In the genomic region with DNA sequence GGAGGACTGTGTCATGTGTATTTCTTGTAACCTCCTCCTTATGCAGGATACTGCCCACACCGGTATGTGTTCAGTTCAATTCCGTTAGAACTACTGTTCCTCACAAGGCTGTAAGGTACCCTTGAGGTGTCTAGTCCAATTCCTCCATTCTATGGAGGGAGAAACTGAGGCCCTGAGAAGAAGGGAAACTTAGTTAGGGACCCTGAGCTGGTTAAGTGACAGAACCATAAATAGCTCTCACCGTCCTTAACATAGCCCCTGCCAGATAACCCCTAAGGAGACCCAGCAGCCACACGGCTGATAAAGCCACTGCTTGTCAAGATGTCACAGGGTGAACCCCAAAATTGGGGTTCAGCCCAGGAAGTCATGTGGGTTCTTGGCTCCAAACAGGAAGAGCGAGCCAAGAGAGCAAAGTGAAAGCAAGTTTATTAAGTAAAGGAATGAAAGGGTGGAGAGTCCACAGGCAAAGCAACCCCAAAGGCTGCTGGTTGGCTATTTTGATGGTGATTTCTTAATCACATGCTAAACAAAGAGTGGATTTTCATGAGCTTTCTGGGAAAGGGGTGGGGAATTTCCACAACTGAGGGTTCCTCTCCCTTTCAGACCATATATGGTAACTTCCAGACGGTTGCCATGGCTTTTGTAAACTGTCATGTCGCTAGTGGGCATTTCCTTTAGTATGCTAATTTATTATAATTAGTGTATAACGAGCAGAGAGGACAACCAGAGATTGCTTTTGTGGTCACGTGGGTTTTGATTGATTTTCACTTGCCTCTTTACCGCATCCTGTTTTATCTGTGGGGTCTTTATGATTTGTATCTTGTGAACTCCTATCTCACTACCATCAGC, we compare ENCODE assay signal across 8 cellular contexts.
DNase-seq lines count a peak whose midpoint lies in the region; ATAC-seq and TF ChIP-seq lines count a peak whose summit lies in the region.

No MANE protein-coding gene starts in this region.

- DNase-seq in AG04449 (ENCODE audit: low read depth, low spot score) (peak; percentile 58), mesothelial cell of epicardium (ENCODE audit: low spot score in 2 of 2, unreplicated experiment in 2 of 2) (no peak), NCI-H774 (lab: John Stamatoyannopoulos, UW) (no peak)
- DNase-seq in activated CD4-positive, alpha-beta T cell treated with anti-CD3 and anti-CD28 coated beads, Interleukin-2, amount 10 ng/mL, durations not matched to agents 24 days and 14 days = peak; percentile 90
- peak; percentile 43 to 69 (median 48) for DNase-seq in effector memory CD4-positive, alpha-beta T cell

- no peaks in the 10 kb centered on the region for H3K9me3 Mint-ChIP-seq in activated CD4-positive, alpha-beta T cell treated with anti-CD3 and anti-CD28 coated beads, Interleukin-2, amount 10 ng/mL, durations not matched to agents 24 days and 14 days
- H3K9me3 Mint-ChIP-seq in mesothelial cell of epicardium = no peaks in the 10 kb centered on the region
- no peaks in the 10 kb centered on the region for H3K9me3 Mint-ChIP-seq in stimulated activated memory B cell treated with anti-CD40 and anti-IgM and Interleukin-4, amounts not matched to agents 10 μg/mL and 1 μg/mL and 100 μg/mL, for 72 hours

- H3K36me3 Mint-ChIP-seq in activated CD4-positive, alpha-beta T cell treated with anti-CD3 and anti-CD28 coated beads, Interleukin-2, amount 10 ng/mL, durations not matched to agents 24 days and 14 days (ENCODE audit: low read depth) = no peaks in the 10 kb centered on the region
- H3K36me3 Mint-ChIP-seq in mesothelial cell of epicardium = no peaks in the 10 kb centered on the region
- H3K36me3 Mint-ChIP-seq in stimulated activated memory B cell treated with anti-CD40 and anti-IgM and Interleukin-4, amounts not matched to agents 10 μg/mL and 1 μg/mL and 100 μg/mL, for 72 hours = no peaks in the 10 kb centered on the region

- H3K4me1 Mint-ChIP-seq in activated CD4-positive, alpha-beta T cell treated with anti-CD3 and anti-CD28 coated beads, Interleukin-2, amount 10 ng/mL, durations not matched to agents 24 days and 14 days = peaks cover 21% of the 10 kb centered on the region
- H3K4me1 Mint-ChIP-seq in mesothelial cell of epicardium = peaks cover 16% of the 10 kb centered on the region
- H3K4me1 Mint-ChIP-seq in stimulated activated memory B cell treated with anti-CD40 and anti-IgM and Interleukin-4, amounts not matched to agents 10 μg/mL and 1 μg/mL and 100 μg/mL, for 72 hours = peaks cover 40% of the 10 kb centered on the region

- TF ChIP-seq POLR2A in GM19099 (IDR thresholded peaks at IDR 0.05; ENCODE audit: extremely low read depth, insufficient read length, low read depth) = peak; percentile 47

- no peaks in the 10 kb centered on the region for H3K36me3 ChIP-seq in effector memory CD4-positive, alpha-beta T cell (ENCODE audit: control insufficient read depth, insufficient read depth, low read length)

- no peaks in the 10 kb centered on the region for H3K27me3 Mint-ChIP-seq in activated CD4-positive, alpha-beta T cell treated with anti-CD3 and anti-CD28 coated beads, Interleukin-2, amount 10 ng/mL, durations not matched to agents 24 days and 14 days
- H3K27me3 Mint-ChIP-seq in mesothelial cell of epicardium (ENCODE audit: low read depth) = no peaks in the 10 kb centered on the region
- no peaks in the 10 kb centered on the region for H3K27me3 Mint-ChIP-seq in stimulated activated memory B cell treated with anti-CD40 and anti-IgM and Interleukin-4, amounts not matched to agents 10 μg/mL and 1 μg/mL and 100 μg/mL, for 72 hours

- intact Hi-C loops in activated CD4-positive, alpha-beta T cell treated with anti-CD3 and anti-CD28 coated beads, Interleukin-2, amount 10 ng/mL, durations not matched to agents 24 days and 14 days (cut with micrococcal nuclease) = loop anchor here (2.0 to 5.0 kb wide), 3 partner anchors 83 to 179 kb away; partner anchors contain the start of genes CLHC1, RPS27A and RTN4

- TF ChIP-seq CTCF in AG04449 (IDR thresholded peaks at IDR 0.05; ENCODE audit: insufficient read depth, low read length, missing control alignments) = no peak
- TF ChIP-seq CTCF in mesothelial cell of epicardium (IDR thresholded peaks at IDR 0.05; ENCODE audit: unreplicated experiment) = no peak

- peak overlapping the region; percentile 79 for H3K4me3 Mint-ChIP-seq in activated CD4-positive, alpha-beta T cell treated with anti-CD3 and anti-CD28 coated beads, Interleukin-2, amount 10 ng/mL, durations not matched to agents 24 days and 14 days
- no peak overlapping the region for H3K4me3 Mint-ChIP-seq in mesothelial cell of epicardium
- H3K4me3 Mint-ChIP-seq in stimulated activated memory B cell treated with anti-CD40 and anti-IgM and Interleukin-4, amounts not matched to agents 10 μg/mL and 1 μg/mL and 100 μg/mL, for 72 hours = peak overlapping the region; percentile 92

- POLR2A ChIA-PET in AG04449 (lab: Yijun Ruan, JAX) = no interaction called here

- CTCF ChIA-PET in AG04449 (lab: Yijun Ruan, JAX) = interaction anchor here (1.1 to 1.5 kb wide), 2 partner anchors 10 to 14 kb away, joined by 3 to 9 read pairs; no protein-coding TSS in a partner anchor

- H3K4me1 ChIP-seq in effector memory CD4-positive, alpha-beta T cell (ENCODE audit: control insufficient read depth, insufficient read depth, low read length, poor library complexity, severe bottlenecking) = peaks cover 13% of the 10 kb centered on the region

- peak; percentile 95 for ATAC-seq in HG03354 (IDR thresholded peaks at IDR 0.05; ENCODE audit: poor library complexity, severe bottlenecking, unreplicated experiment)
- peak; percentile 89 for ATAC-seq in stimulated activated memory B cell treated with anti-CD40 and anti-IgM and Interleukin-4, amounts not matched to agents 10 μg/mL and 1 μg/mL and 100 μg/mL, for 72 hours

- H3K27ac ChIP-seq in effector memory CD4-positive, alpha-beta T cell (ENCODE audit: insufficient read depth, low read length, poor library complexity, severe bottlenecking) = peak overlapping the region; percentile 83

- no peak overlapping the region for H3K4me3 ChIP-seq in AG04449 (ENCODE audit: low read depth, low read length)
- peak overlapping the region; percentile 51 for H3K4me3 ChIP-seq in effector memory CD4-positive, alpha-beta T cell (ENCODE audit: insufficient read depth, low read depth, low read length, poor library complexity, severe bottlenecking)

- H3K27me3 ChIP-seq in effector memory CD4-positive, alpha-beta T cell (replicated peaks; ENCODE audit: control insufficient read depth, insufficient read depth, low read length, poor library complexity, severe bottlenecking) = no peaks in the 10 kb centered on the region

- peak overlapping the region; percentile 91 for H3K27ac Mint-ChIP-seq in activated CD4-positive, alpha-beta T cell treated with anti-CD3 and anti-CD28 coated beads, Interleukin-2, amount 10 ng/mL, durations not matched to agents 24 days and 14 days
- peak overlapping the region; percentile 51 for H3K27ac Mint-ChIP-seq in mesothelial cell of epicardium
- peak overlapping the region; percentile 94 for H3K27ac Mint-ChIP-seq in stimulated activated memory B cell treated with anti-CD40 and anti-IgM and Interleukin-4, amounts not matched to agents 10 μg/mL and 1 μg/mL and 100 μg/mL, for 72 hours

- H3K9me3 ChIP-seq in effector memory CD4-positive, alpha-beta T cell (ENCODE audit: control insufficient read depth, low read length) = no peaks in the 10 kb centered on the region

Comparison
In these comparisons a context has a peak if more than half of its experiments do, and no peak if none do; other contexts are left out.
1. DNase-seq: peak in AG04449 (single experiment), activated CD4-positive, alpha-beta T cell treated with anti-CD3 and anti-CD28 coated beads, Interleukin-2, amount 10 ng/mL, durations not matched to agents 24 days and 14 days (single experiment) and effector memory CD4-positive, alpha-beta T cell (3 of 3); none in mesothelial cell of epicardium (0 of 2) and NCI-H774 (single experiment).
2. Peak in every context shown above with its lines, with median percentiles within 50 percentile points of each other: H3K27ac Mint-ChIP-seq.